ENCODE assay signal across 11 cellular contexts in genomic region chr18:46754188-46754587, GRCh38. TPM values are rescaled to one million over a fixed set of nuclear protein-coding genes. Genes with fewer than 3 reads are reported as not detected.
A peak's percentile ranks its signal among the peaks of the same experiment; 100 is the strongest.
DNase-seq lines count a peak whose midpoint lies in the region; ATAC-seq and TF ChIP-seq lines count a peak whose summit lies in the region.
"Had no signal": no experiment of that assay in that cellular context is flagged by ENCODE, and none has a peak within 500 bp of the region (broad histone marks: within the 10 kb centered on the region; RNA-seq: fewer than 3 reads in every experiment).

No MANE protein-coding gene starts in this region.

- H3K4me3 Mint-ChIP-seq in immature natural killer cell (peak overlapping the region in 4 of 5 donors; percentile 4 to 33 (median 19)), nephron progenitor cell (no peak overlapping the region)

- no peak for TF ChIP-seq CTCF in mucosa of descending colon (IDR thresholded peaks at IDR 0.05)
- TF ChIP-seq CTCF in nephron progenitor cell (IDR thresholded peaks at IDR 0.05): no peak

- ATAC-seq in GM18861 (IDR thresholded peaks at IDR 0.05; ENCODE audit: unreplicated experiment): peak; percentile 71
- ATAC-seq in GM21619 (IDR thresholded peaks at IDR 0.05; ENCODE audit: unreplicated experiment): peak; percentile 62
- peak; percentile 61 for ATAC-seq in HG03520 (IDR thresholded peaks at IDR 0.05; ENCODE audit: unreplicated experiment)
- ATAC-seq in mucosa of descending colon: no peak
- no peak for ATAC-seq in SK-N-SH treated with all-trans-retinoic acid at 6 μM for 48 hours

- peaks cover 11% of the 10 kb centered on the region for H3K4me1 ChIP-seq in mucosa of descending colon (ENCODE audit: low read depth)

- H3K4me3 ChIP-seq in mucosa of descending colon: no peak overlapping the region
- H3K4me3 ChIP-seq: SK-N-MC had no signal

- H3K27ac Mint-ChIP-seq in immature natural killer cell: no peak overlapping the region
- no peak overlapping the region for H3K27ac Mint-ChIP-seq in nephron progenitor cell

- H3K36me3 Mint-ChIP-seq in immature natural killer cell: peaks cover 0 to 3% (median 0%) of the 10 kb centered on the region in 3 donors
- H3K36me3 Mint-ChIP-seq in nephron progenitor cell (ENCODE audit: low read depth): no peaks in the 10 kb centered on the region

- H3K36me3 ChIP-seq in mucosa of descending colon (ENCODE audit: low read depth): no peaks in the 10 kb centered on the region

- H3K4me1 Mint-ChIP-seq in immature natural killer cell (peaks cover 12 to 16% of the 10 kb centered on the region in 2 donors), nephron progenitor cell (peaks cover 23% of the 10 kb centered on the region)

- intact Hi-C loops in mucosa of descending colon (cut with DNase I, micrococcal nuclease): no loop called here

- peaks cover 19 to 30% (median 20%) of the 10 kb centered on the region in 3 donors for H3K27me3 Mint-ChIP-seq in immature natural killer cell (ENCODE audit: low read depth in 3 of 3)
- peaks cover 91% of the 10 kb centered on the region for H3K27me3 Mint-ChIP-seq in nephron progenitor cell (ENCODE audit: low read depth, poor library complexity)

- H3K9me3 Mint-ChIP-seq in immature natural killer cell (no peaks in the 10 kb centered on the region), nephron progenitor cell (no peaks in the 10 kb centered on the region)

- H3K9me3 ChIP-seq in mucosa of descending colon: no peaks in the 10 kb centered on the region

- DNase-seq in immature natural killer cell (no peak), mucosa of descending colon (no peak), midbrain (lab: John Stamatoyannopoulos, UW) (no peak), nephron progenitor cell (no peak)
- DNase-seq: DMS79 treated with DMSO at 0.1 percent for 48 hours, NCI-H1694 treated with DMSO at 0.1 percent for 48 hours had no signal

TF ChIP-seq in SK-N-SH treated with all-trans-retinoic acid at 6 μM for 48 hours, 23 proteins besides CTCF, POLR2A, EP300 and RAD21:
- no peak for TF ChIP-seq ZNF565 (CRISPR knock-in tag; conservative IDR thresholded peaks at IDR 0.05; ENCODE audit: low read depth)
- TF ChIP-seq TCF4 (CRISPR knock-in tag; IDR thresholded peaks at IDR 0.05; ENCODE audit: borderline replicate concordance): no peak
- no peak for TF ChIP-seq ZFP30 (CRISPR knock-in tag; IDR thresholded peaks at IDR 0.05)
- no peak for TF ChIP-seq BACH2 (CRISPR knock-in tag; IDR thresholded peaks at IDR 0.05; ENCODE audit: borderline replicate concordance)
- no peak for TF ChIP-seq ESRRG (CRISPR knock-in tag; IDR thresholded peaks at IDR 0.05)
- no peak for TF ChIP-seq GLIS3 (CRISPR knock-in tag; IDR thresholded peaks at IDR 0.05)
- no peak for TF ChIP-seq TOX (CRISPR knock-in tag; IDR thresholded peaks at IDR 0.05; ENCODE audit: borderline replicate concordance)
- no peak for TF ChIP-seq RARB (CRISPR knock-in tag; IDR thresholded peaks at IDR 0.05)
- TF ChIP-seq ZNF70 (CRISPR knock-in tag; IDR thresholded peaks at IDR 0.05): no peak
- TF ChIP-seq CREB5 (CRISPR knock-in tag; IDR thresholded peaks at IDR 0.05; ENCODE audit: low read depth): no peak
- TF ChIP-seq TSHZ2 (CRISPR knock-in tag; IDR thresholded peaks at IDR 0.05): no peak
- no peak for TF ChIP-seq POU6F1 (CRISPR knock-in tag; IDR thresholded peaks at IDR 0.05; ENCODE audit: borderline replicate concordance, low read depth)
- TF ChIP-seq PPARA (CRISPR knock-in tag; IDR thresholded peaks at IDR 0.05; ENCODE audit: borderline replicate concordance): no peak
- no peak for TF ChIP-seq CSRNP3 (CRISPR knock-in tag; IDR thresholded peaks at IDR 0.05)
- no peak for TF ChIP-seq ZFP3 (CRISPR knock-in tag; IDR thresholded peaks at IDR 0.05)

RNA-seq across cellular contexts. Expression of gene ST8SIA5, which starts 2.7 kb away (rescaled TPM):
- not detected for polyA plus RNA-seq in immature natural killer cell
- under 1 TPM; 0.20 to 0.66 (median 0.24) TPM for total RNA-seq in mucosa of descending colon

Comparison
In these comparisons a context has a peak if more than half of its experiments do, and no peak if none do; other contexts are left out.
1. ATAC-seq: peak in GM18861 (single experiment), GM21619 (single experiment) and HG03520 (single experiment); none in mucosa of descending colon (single experiment) and SK-N-SH treated with all-trans-retinoic acid at 6 μM for 48 hours (single experiment).